ENCODE assay signal across 8 cellular contexts in genomic region chr11:33987975-33988580, GRCh38.
DNase-seq lines count a peak whose midpoint lies in the region; ATAC-seq and TF ChIP-seq lines count a peak whose summit lies in the region.

No MANE protein-coding gene starts in this region.

- no peaks in the 10 kb centered on the region for H3K36me3 ChIP-seq in heart left ventricle
- H3K36me3 ChIP-seq in aorta (ENCODE audit: control insufficient read depth in 1 of 2, insufficient read depth in 2 of 2, low read length in 1 of 2): no peaks in the 10 kb centered on the region

- peaks cover 8% of the 10 kb centered on the region for H3K4me1 Mint-ChIP-seq in activated naive CD8-positive, alpha-beta T cell treated with anti-CD3 and anti-CD28 coated beads, Interleukin-2, amount 50 U/mL, for 24 hours

- intact Hi-C loops in heart left ventricle (cut with DNase I): loop anchor here in 4 of 10 donors (1.0 to 5.0 kb wide), 3 partner anchors 130 to 181 kb away; no protein-coding TSS in a partner anchor
- intact Hi-C loops in aorta (cut with DNase I): no loop called here

- H3K36me3 Mint-ChIP-seq in activated naive CD8-positive, alpha-beta T cell treated with anti-CD3 and anti-CD28 coated beads, Interleukin-2, amount 50 U/mL, for 24 hours (ENCODE audit: low read depth): no peaks in the 10 kb centered on the region

- H3K27me3 ChIP-seq in heart left ventricle (no peaks in the 10 kb centered on the region), aorta (ENCODE audit: control insufficient read depth in 1 of 2, insufficient read depth in 2 of 2, low read length in 1 of 2) (no peaks in the 10 kb centered on the region)

- H3K27ac Mint-ChIP-seq in activated naive CD8-positive, alpha-beta T cell treated with anti-CD3 and anti-CD28 coated beads, Interleukin-2, amount 50 U/mL, for 24 hours: no peak overlapping the region

- no peak for TF ChIP-seq POLR2A in heart left ventricle (IDR thresholded peaks at IDR 0.05)

- H3K4me1 ChIP-seq in heart left ventricle: no peaks in the 10 kb centered on the region
- no peaks in the 10 kb centered on the region for H3K4me1 ChIP-seq in aorta (ENCODE audit: control insufficient read depth in 1 of 2, insufficient read depth in 2 of 2, low read length in 2 of 2)

- H3K27ac ChIP-seq in heart left ventricle (no peak overlapping the region), aorta (ENCODE audit: low read depth in 1 of 2, low read length in 2 of 2) (no peak overlapping the region)

- 51 to 56% (median 53%) methylated on average over 12 of the region's 12 CpGs for WGBS in heart left ventricle, 4 donors
- WGBS in aorta, 2 donors: 48% methylated on average over 12 of the region's 12 CpGs

- H3K9me3 Mint-ChIP-seq in activated naive CD8-positive, alpha-beta T cell treated with anti-CD3 and anti-CD28 coated beads, Interleukin-2, amount 50 U/mL, for 24 hours: no peaks in the 10 kb centered on the region

- H3K27me3 Mint-ChIP-seq in activated naive CD8-positive, alpha-beta T cell treated with anti-CD3 and anti-CD28 coated beads, Interleukin-2, amount 50 U/mL, for 24 hours: peaks cover 7% of the 10 kb centered on the region

- peak; percentile 67 to 92 (median 82) for TF ChIP-seq CTCF in heart left ventricle (IDR thresholded peaks at IDR 0.05)

- DNase-seq in NCI-H1436 (lab: John Stamatoyannopoulos, UW): peak; percentile 68
- DNase-seq in NCI-H1436 treated with DMSO at 0.1 percent for 48 hours (lab: John Stamatoyannopoulos, UW): no peak
- peak; percentile 64 for DNase-seq in NCI-H1048 (lab: John Stamatoyannopoulos, UW)
- DNase-seq in SW 1271 (lab: John Stamatoyannopoulos, UW): peak; percentile 17 to 67
- DNase-seq in activated naive CD8-positive, alpha-beta T cell treated with anti-CD3 and anti-CD28 coated beads, Interleukin-2, amount 50 U/mL, for 24 hours: peak; percentile 78
- peak; percentile 60 to 77 (median 71) for DNase-seq in heart left ventricle
- DNase-seq in pulmonary artery endothelial cell (ENCODE audit: low read depth, low spot score): peak; percentile 56
- DNase-seq in aorta: peak; percentile 81 to 83

- no peak overlapping the region for H3K4me3 ChIP-seq in heart left ventricle
- no peak overlapping the region for H3K4me3 ChIP-seq in aorta (ENCODE audit: low read length in 2 of 2)

- peak; percentile 86 for ATAC-seq in activated naive CD8-positive, alpha-beta T cell treated with anti-CD3 and anti-CD28 coated beads, Interleukin-2, amount 50 U/mL, for 24 hours
- peak in 3 of 4 donors; percentile 84 to 88 (median 86) for ATAC-seq in heart left ventricle
- peak; percentile 78 for ATAC-seq in aorta (ENCODE audit: low FRiP score)

- no peaks in the 10 kb centered on the region for H3K9me3 ChIP-seq in heart left ventricle
- no peaks in the 10 kb centered on the region for H3K9me3 ChIP-seq in aorta (ENCODE audit: control insufficient read depth, low read length)

- H3K4me3 Mint-ChIP-seq in activated naive CD8-positive, alpha-beta T cell treated with anti-CD3 and anti-CD28 coated beads, Interleukin-2, amount 50 U/mL, for 24 hours: no peak overlapping the region
